ENCODE assay signal across 29 cellular contexts in the genomic region with DNA sequence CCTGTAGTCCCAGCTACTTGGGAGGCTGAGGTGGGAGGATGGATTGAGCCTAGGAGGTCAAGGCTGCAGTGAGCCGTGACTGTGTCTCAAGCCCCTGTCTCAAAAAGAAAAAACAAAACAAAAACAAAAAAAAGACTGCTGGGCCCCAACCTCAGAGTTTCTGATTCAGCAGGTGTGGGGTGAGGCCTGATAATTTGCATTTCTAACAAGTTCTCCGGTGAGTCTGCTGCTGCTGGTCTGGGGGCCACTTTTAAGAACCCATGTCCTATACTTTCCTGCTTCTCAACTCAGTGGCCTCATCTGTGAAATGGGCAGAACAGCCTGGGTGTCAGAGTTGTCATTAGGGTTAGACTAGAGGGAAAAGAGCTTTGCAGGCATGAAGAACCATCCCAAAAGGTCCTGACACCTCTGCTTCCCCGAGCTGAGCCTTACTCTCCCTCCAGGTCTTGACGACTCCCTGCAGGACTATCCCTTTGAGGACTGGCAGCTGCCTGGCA.
"Had no signal": no experiment of that assay in that cellular context is flagged by ENCODE, and none has a peak within 500 bp of the region (broad histone marks: within the 10 kb centered on the region; RNA-seq: fewer than 3 reads in every experiment).

No MANE protein-coding gene starts in this region.

- H3K27ac ChIP-seq: RWPE1, VCaP had no signal

- DNase-seq: activated CD4-positive, alpha-beta memory T cell treated with anti-CD3 and anti-CD28 coated beads, Interleukin-2, amount 10 ng/mL, durations not matched to agents 7 days and 5 days; activated CD4-positive, alpha-beta T cell treated with anti-CD3 and anti-CD28 coated beads for 1 hour; activated CD4-positive, alpha-beta T cell treated with anti-CD3 and anti-CD28 coated beads for 48 hours; activated CD4-positive, CD25-positive, alpha-beta regulatory T cell; activated CD8-positive, alpha-beta memory T cell treated with anti-CD3 and anti-CD28 coated beads for 24 hours; activated CD8-positive, alpha-beta memory T cell treated with anti-CD3 and anti-CD28 coated beads, Interleukin-2, amount 10 ng/mL, durations not matched to agents 7 days and 5 days; activated CD8-positive, alpha-beta memory T cell treated with anti-CD3 and anti-CD28 coated beads, Interleukin-2, amount 50 U/mL, for 48 hours; activated effector memory CD4-positive, alpha-beta T cell treated with Interleukin-2 at 50 U/mL for 16 hours; activated naive CD4-positive, alpha-beta T cell treated with anti-CD3 and anti-CD28 coated beads, Interleukin-2, amount 10 ng/mL, durations not matched to agents 7 days and 5 days; activated naive CD8-positive, alpha-beta T cell treated with anti-CD3 and anti-CD28 coated beads, Interleukin-2, amount 50 U/mL, for 24 hours; activated T-cell treated with anti-CD3 and anti-CD28 coated beads, Interleukin-2, amount 50 U/mL, for 48 hours; anterior cingulate cortex; caudate nucleus; cerebellar nuclear complex; NCI-H1105; NCI-H1417 treated with DMSO at 0.1 percent for 48 hours; NCI-H187 treated with DMSO at 0.1 percent for 48 hours; NCI-H2081; NCI-H345; NCI-H524 treated with DMSO at 0.1 percent for 48 hours; NK-92 treated with Interleukin-12 subunit alpha and Interleukin-12 subunit beta, amount 100 ng/mL, for 24 hours; PC-3; SIG-M5; T-cell; T-helper 17 cell had no signal

- FAIRE-seq: bronchial epithelial cell, RCC 7860 had no signal
